In genomic region chr14:68182492-68182891, GRCh38 we compare ENCODE assay signal across 15 cellular contexts.
A peak's percentile ranks its signal among the peaks of the same experiment; 100 is the strongest.
DNase-seq lines count a peak whose midpoint lies in the region; ATAC-seq, FAIRE-seq and TF ChIP-seq lines count a peak whose summit lies in the region.
"Had no signal": no experiment of that assay in that cellular context is flagged by ENCODE, and none has a peak within 500 bp of the region (broad histone marks: within the 10 kb centered on the region; RNA-seq: fewer than 3 reads in every experiment).

No MANE protein-coding gene starts in this region.

- peak overlapping the region; percentile 51 for H3K9ac ChIP-seq in adipocyte (ENCODE audit: low read length)

- FAIRE-seq in GM12891 (lab: Jason Lieb, UNC), result peak; percentile 69

- peak; percentile 16 for DNase-seq in GM12891 (ENCODE audit: insufficient read length, low spot score)
- no peak for DNase-seq in adipocyte (ENCODE audit: low read depth)
- no peak for DNase-seq in ACHN
- DNase-seq in SKM-1 (lab: John Stamatoyannopoulos, UW; ENCODE audit: unreplicated experiment), result no peak
- no peak for DNase-seq in NCI-H2107 treated with DMSO at 0.1 percent for 48 hours (lab: John Stamatoyannopoulos, UW; ENCODE audit: unreplicated experiment)
- DNase-seq: cerebellar nuclear complex; DMS53; glutamatergic neuron; GOT3; Kasumi-1; NK-92 treated with Interleukin-12 subunit alpha and Interleukin-12 subunit beta, amount 100 ng/mL, for 24 hours; trophoblast cell had no signal

- H3K9me3 ChIP-seq in adipocyte (ENCODE audit: control insufficient read depth, low read length), result no peaks in the 10 kb centered on the region

- H3K4me3 ChIP-seq in adipocyte (ENCODE audit: low read length), result peak overlapping the region; percentile 40

- no peaks in the 10 kb centered on the region for H3K27me3 ChIP-seq in adipocyte (replicated peaks; ENCODE audit: control insufficient read depth, insufficient read depth, low read length)

- in situ Hi-C loops in ACHN (cut with HindIII; ENCODE audit: low pct_ligation_motif_present, low pct_unique_long_range_greater_than_20kb, low sequenced_read_pairs), result no loop called here

- H3K36me3 ChIP-seq in adipocyte (ENCODE audit: control insufficient read depth, insufficient read depth, low read length, severe bottlenecking), result no peaks in the 10 kb centered on the region

- H3K4me1 ChIP-seq in adipocyte (ENCODE audit: control insufficient read depth, insufficient read depth, low read length), result peaks cover 26% of the 10 kb centered on the region

- ATAC-seq in GM19452 (IDR thresholded peaks at IDR 0.05; ENCODE audit: unreplicated experiment) (peak; percentile 73), HG03175 (IDR thresholded peaks at IDR 0.05; ENCODE audit: unreplicated experiment) (peak; percentile 59), GM18505 (IDR thresholded peaks at IDR 0.05; ENCODE audit: unreplicated experiment) (no peak)

- TF ChIP-seq POLR2A in GM12891 (IDR thresholded peaks at IDR 0.05; ENCODE audit: low read depth, low read length) (no peak), GM18505 (IDR thresholded peaks at IDR 0.05; ENCODE audit: borderline replicate concordance, extremely low read depth, insufficient read depth, insufficient read length) (no peak)

TF ChIP-seq in GM12891, 5 proteins besides CTCF, POLR2A, EP300 and RAD21:
- TF ChIP-seq SPI1 (IDR thresholded peaks at IDR 0.05; ENCODE audit: low read depth, low read length) (no peak), POU2F2 (IDR thresholded peaks at IDR 0.05; ENCODE audit: low read depth, low read length) (peak; percentile 57; the same call in 1 of the 2 replicates), TAF1 (IDR thresholded peaks at IDR 0.05; ENCODE audit: low read depth, low read length) (no peak), POLR2AphosphoS5 (IDR thresholded peaks at IDR 0.05; ENCODE audit: low read depth, low read length) (no peak)
TF ChIP-seq in GM12891: peak in this region for 1.
